24 cellular contexts compared by ENCODE assay signal in genomic region chr21:24112020-24112419, GRCh38.
"Had no signal": no experiment of that assay in that cellular context is flagged by ENCODE, and none has a peak within 500 bp of the region (broad histone marks: within the 10 kb centered on the region; RNA-seq: fewer than 3 reads in every experiment).

No MANE protein-coding gene starts in this region.

- ATAC-seq: esophagus mucosa; left ventricle myocardium superior; lower lobe of right lung; naive thymus-derived CD8-positive, alpha-beta T cell; sciatic nerve; stimulated activated effector memory CD8-positive, alpha-beta T cell treated with anti-CD3 and anti-CD28 coated beads, Interleukin-12 subunit alpha, Interleukin-12 subunit beta, amount 100 ng/mL, for 72 hours; upper lobe of right lung had no signal

- H3K27ac ChIP-seq: epithelial cell of prostate, lower lobe of right lung, prostate gland, right atrium auricular region, suprapubic skin, transverse colon, upper lobe of right lung, uterus had no signal

- DNase-seq: cortex of kidney; dorsolateral prefrontal cortex; effector CD4-positive, alpha-beta T cell; endodermal cell; hypothalamus; immature natural killer cell; left ventricle myocardium superior; lower lobe of right lung; naive thymus-derived CD8-positive, alpha-beta T cell; nephron progenitor cell; nucleus accumbens; stimulated activated CD4-positive, alpha-beta T cell treated with anti-CD3 and anti-CD28 coated beads, Interleukin-2, amount 100 ng/mL, for 24 hours; stimulated activated CD4-positive, alpha-beta T cell treated with anti-CD3 and anti-CD28 coated beads, Interleukin-4, amount 100 ng/mL, for 24 hours; stimulated activated naive CD4-positive, alpha-beta T cell treated with Interleukin-2 at 50 U/mL for 16 hours; transverse colon; upper lobe of right lung; uterus had no signal

- H3K27me3 ChIP-seq: right atrium auricular region, suprapubic skin, transverse colon, upper lobe of right lung, uterus had no signal

- H3K4me3 ChIP-seq: lower lobe of right lung, prostate gland, right atrium auricular region, suprapubic skin, transverse colon, upper lobe of right lung, uterus had no signal

- H3K4me1 ChIP-seq: lower lobe of right lung, prostate gland, right atrium auricular region, suprapubic skin, transverse colon, upper lobe of right lung, uterus had no signal

- H3K36me3 ChIP-seq: lower lobe of right lung, prostate gland, right atrium auricular region, suprapubic skin, transverse colon, upper lobe of right lung, uterus had no signal

- H3K9me3 ChIP-seq: lower lobe of right lung, prostate gland, right atrium auricular region, suprapubic skin, transverse colon, upper lobe of right lung, uterus had no signal
